ENCODE assay signal across 1 cellular context in genomic region chr10:7700577-7701125, GRCh38.
TF ChIP-seq lines count a peak whose summit lies in the region.

No MANE protein-coding gene starts in this region.

TF ChIP-seq in HepG2, 621 proteins besides CTCF, POLR2A, EP300 and RAD21 (continued from another document and continues in another):
- no peak for TF ChIP-seq KIAA2018 (CRISPR knock-in tag; IDR thresholded peaks at IDR 0.05; ENCODE audit: borderline replicate concordance)
- TF ChIP-seq ZKSCAN8 (CRISPR knock-in tag; IDR thresholded peaks at IDR 0.05; ENCODE audit: borderline replicate concordance): peak; percentile 65; the same call in 1 of the 2 replicates
- no peak for TF ChIP-seq ZBTB46 (CRISPR knock-in tag; IDR thresholded peaks at IDR 0.05; ENCODE audit: borderline replicate concordance)
- TF ChIP-seq TSC22D2 (CRISPR knock-in tag; IDR thresholded peaks at IDR 0.05; ENCODE audit: borderline replicate concordance): no peak
- no peak for TF ChIP-seq UBTF (CRISPR knock-in tag; IDR thresholded peaks at IDR 0.05)
- TF ChIP-seq ZNF530 (CRISPR knock-in tag; IDR thresholded peaks at IDR 0.05; ENCODE audit: low read depth): no peak
- no peak for TF ChIP-seq ZNF572 (CRISPR knock-in tag; IDR thresholded peaks at IDR 0.05)
- TF ChIP-seq ZKSCAN5 (CRISPR knock-in tag; IDR thresholded peaks at IDR 0.05): no peak
- no peak for TF ChIP-seq ZNF235 (CRISPR knock-in tag; IDR thresholded peaks at IDR 0.05; ENCODE audit: borderline replicate concordance)
- no peak for TF ChIP-seq ZNF280B (CRISPR knock-in tag; IDR thresholded peaks at IDR 0.05; ENCODE audit: borderline replicate concordance)
- no peak for TF ChIP-seq MZF1 (CRISPR knock-in tag; IDR thresholded peaks at IDR 0.05; ENCODE audit: borderline replicate concordance)
- TF ChIP-seq GTF3A (CRISPR knock-in tag; conservative IDR thresholded peaks at IDR 0.05): no peak
- peak; percentile 40; the same call in 1 of the 2 replicates for TF ChIP-seq ZNF670 (CRISPR knock-in tag; IDR thresholded peaks at IDR 0.05; ENCODE audit: borderline replicate concordance)
- TF ChIP-seq ZNF33B (CRISPR knock-in tag; IDR thresholded peaks at IDR 0.05): no peak
- TF ChIP-seq TOE1 (CRISPR knock-in tag; IDR thresholded peaks at IDR 0.05): 0 out of 2 replicates have a peak, but pooled peaks have one; percentile 42
- peak; percentile 92 for TF ChIP-seq KDM3A (CRISPR knock-in tag; IDR thresholded peaks at IDR 0.05; ENCODE audit: low read depth)
- TF ChIP-seq HNRNPK (IDR thresholded peaks at IDR 0.05; ENCODE audit: low read depth, low read length, poor library complexity, severe bottlenecking): no peak
- no peak for TF ChIP-seq PLSCR1 (CRISPR knock-in tag; IDR thresholded peaks at IDR 0.05; ENCODE audit: borderline replicate concordance)
- TF ChIP-seq THRA (CRISPR knock-in tag; IDR thresholded peaks at IDR 0.05; ENCODE audit: borderline replicate concordance): peak; percentile 91
- TF ChIP-seq MLXIP (CRISPR knock-in tag; IDR thresholded peaks at IDR 0.05; ENCODE audit: borderline replicate concordance): no peak
- no peak; the same call in 1 of the 2 replicates for TF ChIP-seq ZBTB21 (CRISPR knock-in tag; IDR thresholded peaks at IDR 0.05)
- TF ChIP-seq NFATC3 (CRISPR knock-in tag; IDR thresholded peaks at IDR 0.05): no peak
- no peak for TF ChIP-seq PRDM10 (CRISPR knock-in tag; IDR thresholded peaks at IDR 0.05; ENCODE audit: low read depth)
- peak; percentile 99 for TF ChIP-seq HNF4A (CRISPR knock-in tag; IDR thresholded peaks at IDR 0.05)
- TF ChIP-seq ZNF713 (CRISPR knock-in tag; IDR thresholded peaks at IDR 0.05): no peak
- TF ChIP-seq ZMYM2 (CRISPR knock-in tag; IDR thresholded peaks at IDR 0.05): no peak
- no peak for TF ChIP-seq ZNF883 (CRISPR knock-in tag; IDR thresholded peaks at IDR 0.05; ENCODE audit: not compliant biosample characterization)
- TF ChIP-seq ZNF773 (CRISPR knock-in tag; IDR thresholded peaks at IDR 0.05; ENCODE audit: borderline replicate concordance): no peak
- TF ChIP-seq RBM39 (IDR thresholded peaks at IDR 0.05; ENCODE audit: low read depth, low read length, poor library complexity, severe bottlenecking): no peak
- TF ChIP-seq KLF11 (CRISPR knock-in tag; IDR thresholded peaks at IDR 0.05): peak; percentile 85; the same call in 1 of the 2 replicates
- TF ChIP-seq ZNF251 (CRISPR knock-in tag; IDR thresholded peaks at IDR 0.05): no peak
- no peak for TF ChIP-seq DBP (CRISPR knock-in tag; IDR thresholded peaks at IDR 0.05; ENCODE audit: not compliant biosample characterization)
